In the genomic region with DNA sequence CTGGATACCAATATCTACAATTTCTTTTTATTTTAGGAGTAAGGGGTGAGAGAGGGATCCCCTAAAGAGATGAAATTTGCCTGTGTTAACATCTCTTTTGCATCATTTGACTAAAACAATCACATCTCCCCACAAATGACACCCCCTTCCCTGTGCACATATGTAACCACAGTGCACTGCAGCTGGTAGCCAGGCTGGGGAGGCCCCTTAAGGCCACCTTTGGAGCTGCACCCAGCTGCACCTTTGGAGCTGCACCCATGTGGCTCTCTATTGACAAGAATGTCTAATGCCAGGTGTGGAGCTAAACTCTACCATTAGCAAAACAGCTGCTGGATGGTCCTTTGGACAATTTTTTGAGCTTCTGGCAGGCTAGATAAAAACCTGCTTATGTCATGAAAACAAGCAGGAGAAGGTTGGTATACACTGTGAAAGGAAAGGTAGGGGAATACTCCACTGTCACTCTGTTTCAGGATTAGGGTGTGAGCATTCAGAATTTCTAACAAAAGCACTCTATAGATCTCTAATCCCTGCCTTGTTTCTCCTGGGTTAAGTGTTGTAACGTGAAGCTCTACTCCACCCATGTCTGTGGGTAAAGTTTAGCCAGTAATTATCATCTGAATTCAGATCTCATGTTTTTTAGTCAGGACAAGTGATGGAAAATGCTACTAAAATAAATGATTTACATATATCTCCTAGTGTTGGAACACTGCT, we compare ENCODE assay signal across 8 cellular contexts. TPM values are rescaled to one million over a fixed set of nuclear protein-coding genes. Genes with fewer than 3 reads are reported as not detected.
A peak's percentile ranks its signal among the peaks of the same experiment; 100 is the strongest.
DNase-seq lines count a peak whose midpoint lies in the region; ATAC-seq and TF ChIP-seq lines count a peak whose summit lies in the region.

No MANE protein-coding gene starts in this region.

- H3K27ac ChIP-seq in CD8-positive, alpha-beta T cell (ENCODE audit: low read depth, low read length) = no peak overlapping the region
- H3K27ac ChIP-seq in thyroid gland = no peak overlapping the region
- no peak overlapping the region for H3K27ac ChIP-seq in tibial nerve

- no peak overlapping the region for H3K27ac Mint-ChIP-seq in CD8-positive, alpha-beta T cell
- H3K27ac Mint-ChIP-seq in T-helper 17 cell = peak overlapping the region; percentile 57
- H3K27ac Mint-ChIP-seq in osteocyte (ENCODE audit: unreplicated experiment) = no peak overlapping the region

- no peaks in the 10 kb centered on the region for H3K4me1 ChIP-seq in CD8-positive, alpha-beta T cell (ENCODE audit: insufficient read depth, low read length)
- peaks cover under 1 to 2% of the 10 kb centered on the region in 2 donors for H3K4me1 ChIP-seq in thyroid gland
- peaks cover 0 to 35% (median 0%) of the 10 kb centered on the region in 4 donors for H3K4me1 ChIP-seq in tibial nerve

- POLR2A ChIA-PET in CD8-positive, alpha-beta T cell (lab: Charles Lee) = no interaction called here

- 63 to 73% methylated on average over 1 of the region's 1 CpG for WGBS in thyroid gland, 2 donors
- WGBS in tibial nerve, 2 donors = 66 to 72% methylated on average over 1 of the region's 1 CpG

- no peak for TF ChIP-seq EP300 in tibial nerve (IDR thresholded peaks at IDR 0.05)

- TF ChIP-seq POLR2A in thyroid gland (IDR thresholded peaks at IDR 0.05) = no peak
- no peak for TF ChIP-seq POLR2A in tibial nerve (IDR thresholded peaks at IDR 0.05)

- no peak overlapping the region for H3K4me3 ChIP-seq in CD8-positive, alpha-beta T cell (ENCODE audit: low read depth, low read length)
- H3K4me3 ChIP-seq in thyroid gland (replicated peaks in 1 of 3) (no peak overlapping the region), tibial nerve (no peak overlapping the region)

- no peaks in the 10 kb centered on the region for H3K4me1 Mint-ChIP-seq in CD8-positive, alpha-beta T cell (ENCODE audit: low read depth)
- H3K4me1 Mint-ChIP-seq in T-helper 17 cell (peaks cover 19% of the 10 kb centered on the region), osteocyte (ENCODE audit: unreplicated experiment) (peaks cover 8% of the 10 kb centered on the region)

- no peaks in the 10 kb centered on the region for H3K9me3 ChIP-seq in CD8-positive, alpha-beta T cell (ENCODE audit: low read length)
- no peaks in the 10 kb centered on the region for H3K9me3 ChIP-seq in T-helper 17 cell (ENCODE audit: control insufficient read depth, low read length, poor library complexity, severe bottlenecking)
- H3K9me3 ChIP-seq in thyroid gland = no peaks in the 10 kb centered on the region
- H3K9me3 ChIP-seq in tibial nerve = no peaks in the 10 kb centered on the region

- no peaks in the 10 kb centered on the region for H3K27me3 ChIP-seq in CD8-positive, alpha-beta T cell (ENCODE audit: insufficient read depth, low read length)
- H3K27me3 ChIP-seq in thyroid gland (no peaks in the 10 kb centered on the region), tibial nerve (no peaks in the 10 kb centered on the region)

- H3K36me3 ChIP-seq in CD8-positive, alpha-beta T cell (ENCODE audit: insufficient read depth, low read length) = no peaks in the 10 kb centered on the region
- H3K36me3 ChIP-seq in thyroid gland (no peaks in the 10 kb centered on the region), tibial nerve (peaks cover 0 to 6% (median 0%) of the 10 kb centered on the region in 3 donors)

- H3K36me3 Mint-ChIP-seq in CD8-positive, alpha-beta T cell = no peaks in the 10 kb centered on the region
- H3K36me3 Mint-ChIP-seq in T-helper 17 cell (ENCODE audit: low read depth) (no peaks in the 10 kb centered on the region), osteocyte (ENCODE audit: unreplicated experiment) (peaks cover 13% of the 10 kb centered on the region)

- no peaks in the 10 kb centered on the region for H3K27me3 Mint-ChIP-seq in CD8-positive, alpha-beta T cell (ENCODE audit: low read depth)
- H3K27me3 Mint-ChIP-seq in T-helper 17 cell (no peaks in the 10 kb centered on the region), osteocyte (ENCODE audit: unreplicated experiment) (no peaks in the 10 kb centered on the region)

- intact Hi-C loops in CD8-positive, alpha-beta T cell (cut with DNase I, micrococcal nuclease) = no loop called here
- intact Hi-C loops in thyroid gland (cut with DNase I) = no loop called here

- no peaks in the 10 kb centered on the region for H3K9me3 Mint-ChIP-seq in CD8-positive, alpha-beta T cell
- no peaks in the 10 kb centered on the region for H3K9me3 Mint-ChIP-seq in osteocyte (ENCODE audit: unreplicated experiment)

- CTCF ChIA-PET in CD8-positive, alpha-beta T cell (lab: Charles Lee) = no interaction called here

- ATAC-seq in CD8-positive, alpha-beta T cell = peak; percentile 69
- ATAC-seq in GM18907 (IDR thresholded peaks at IDR 0.05; ENCODE audit: unreplicated experiment) = peak; percentile 80
- ATAC-seq in HG03066 (IDR thresholded peaks at IDR 0.05; ENCODE audit: low read depth, unreplicated experiment) = peak; percentile 64
- peak; percentile 79 for ATAC-seq in T-helper 17 cell

- TF ChIP-seq CTCF in CD8-positive, alpha-beta T cell (IDR thresholded peaks at IDR 0.05) = no peak
- TF ChIP-seq CTCF in osteocyte (IDR thresholded peaks at IDR 0.05) = peak; percentile 7
- peak in 2 of 6 experiments; percentile 12 to 18 for TF ChIP-seq CTCF in thyroid gland (IDR thresholded peaks at IDR 0.05)
- no peak for TF ChIP-seq CTCF in tibial nerve (IDR thresholded peaks at IDR 0.05)

- peak in 1 of 7 experiments; percentile 28 for DNase-seq in CD8-positive, alpha-beta T cell
- DNase-seq in T-helper 17 cell (no peak), osteocyte (ENCODE audit: extremely low spot score, unreplicated experiment) (no peak), thyroid gland (no peak), tibial nerve (ENCODE audit: low spot score in 2 of 2) (no peak), NCI-H1694 (lab: John Stamatoyannopoulos, UW) (no peak)

- no peak overlapping the region for H3K4me3 Mint-ChIP-seq in CD8-positive, alpha-beta T cell
- no peak overlapping the region for H3K4me3 Mint-ChIP-seq in T-helper 17 cell
- H3K4me3 Mint-ChIP-seq in osteocyte (ENCODE audit: unreplicated experiment) = no peak overlapping the region

RNA-seq across cellular contexts. Expression of a gene that starts 52.1 kb away (rescaled TPM):
- 10 to 100 TPM; 76.3 to 88.3 TPM for total RNA-seq in CD8-positive, alpha-beta T cell
- total RNA-seq in T-helper 17 cell = 10 to 100 TPM; 59.2 to 60.4 TPM
- total RNA-seq in osteocyte = 117 and 119 TPM in 2 replicates
- total RNA-seq in thyroid gland = 100 to 1,000 TPM; 118 to 147 (median 138) TPM
- total RNA-seq in tibial nerve = 10 to 100 TPM; 50.8 to 80.8 (median 62.8) TPM
